Comparison of ENCODE assay signal across 21 cellular contexts in the genomic region with DNA sequence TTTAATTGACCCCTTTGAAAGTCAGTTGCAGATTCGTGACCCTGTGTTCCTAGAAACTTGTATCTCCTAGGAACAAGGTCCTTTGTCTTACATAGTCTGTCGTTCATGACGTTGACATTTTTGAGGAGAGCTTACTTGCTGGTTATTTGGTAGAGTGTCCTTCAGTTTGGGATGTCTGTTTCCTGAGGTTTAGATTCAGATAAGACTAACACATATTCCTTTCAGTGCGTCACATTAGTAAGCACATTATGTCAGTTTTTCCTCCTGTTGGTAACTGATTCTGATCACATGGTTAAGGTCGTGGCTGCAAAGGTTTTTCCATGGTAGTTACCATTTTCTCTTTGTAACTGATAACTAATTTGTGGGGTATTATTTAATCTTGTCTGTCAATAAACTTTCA.
"Had no signal": no experiment of that assay in that cellular context is flagged by ENCODE, and none has a peak within 500 bp of the region (broad histone marks: within the 10 kb centered on the region; RNA-seq: fewer than 3 reads in every experiment).

No MANE protein-coding gene starts in this region.

- H3K4me3 Mint-ChIP-seq: activated CD8-positive, alpha-beta memory T cell treated with anti-CD3 and anti-CD28 coated beads, Interleukin-2, amount 10 ng/mL, durations not matched to agents 7 days and 5 days; activated naive CD4-positive, alpha-beta T cell treated with anti-CD3 and anti-CD28 coated beads, Interleukin-2, amount 10 ng/mL, durations not matched to agents 7 days and 5 days; activated T-cell treated with anti-CD3 and anti-CD28 coated beads, Interleukin-2, amount 50 U/mL, for 4 hours; activated T-helper 17 cell treated with anti-CD3 and anti-CD28 coated beads, Interleukin-2, amount 50 U/mL, for 72 hours; T-helper 17 cell had no signal

- H3K27me3 Mint-ChIP-seq: activated CD8-positive, alpha-beta memory T cell treated with anti-CD3 and anti-CD28 coated beads, Interleukin-2, amount 10 ng/mL, durations not matched to agents 7 days and 5 days; activated naive CD4-positive, alpha-beta T cell treated with anti-CD3 and anti-CD28 coated beads, Interleukin-2, amount 10 ng/mL, durations not matched to agents 7 days and 5 days; activated T-helper 17 cell treated with anti-CD3 and anti-CD28 coated beads, Interleukin-2, amount 50 U/mL, for 72 hours; T-helper 17 cell had no signal

- DNase-seq: activated CD4-positive, alpha-beta T cell treated with anti-CD3 and anti-CD28 coated beads for 4 hours; activated CD8-positive, alpha-beta memory T cell treated with anti-CD3 and anti-CD28 coated beads, Interleukin-2, amount 10 ng/mL, durations not matched to agents 7 days and 5 days; activated gamma-delta T cell treated with Interleukin-2 at 50 U/mL for 16 hours; activated naive CD4-positive, alpha-beta T cell treated with anti-CD3 and anti-CD28 coated beads, Interleukin-2, amount 10 ng/mL, durations not matched to agents 7 days and 5 days; activated T-cell treated with anti-CD3 and anti-CD28 coated beads, Interleukin-2, amount 50 U/mL, for 4 hours; brain microvascular endothelial cell; Karpas-422; MM.1S; NCI-H1105; NCI-H1436 treated with DMSO at 0.1 percent for 48 hours; NCI-H187; NCI-H2081 treated with DMSO at 0.1 percent for 48 hours; NCI-H446; NCI-H524; PC-9; SHP77 treated with DMSO at 0.1 percent for 48 hours; T-helper 17 cell; T-helper 9 cell; WERI-Rb-1 had no signal

- H3K27ac Mint-ChIP-seq: activated CD8-positive, alpha-beta memory T cell treated with anti-CD3 and anti-CD28 coated beads, Interleukin-2, amount 10 ng/mL, durations not matched to agents 7 days and 5 days; activated naive CD4-positive, alpha-beta T cell treated with anti-CD3 and anti-CD28 coated beads, Interleukin-2, amount 10 ng/mL, durations not matched to agents 7 days and 5 days; activated T-helper 17 cell treated with anti-CD3 and anti-CD28 coated beads, Interleukin-2, amount 50 U/mL, for 72 hours; T-helper 17 cell had no signal

- ATAC-seq: activated CD4-positive, CD25-positive, alpha-beta regulatory T cell treated with anti-CD3 and anti-CD28 coated beads, Interleukin-2, amount 50 U/mL, for 24 hours; activated CD8-positive, alpha-beta memory T cell treated with anti-CD3 and anti-CD28 coated beads, Interleukin-2, amount 10 ng/mL, durations not matched to agents 7 days and 5 days; activated T-cell treated with anti-CD3 and anti-CD28 coated beads, Interleukin-2, amount 50 U/mL, for 4 hours; activated T-helper 17 cell treated with anti-CD3 and anti-CD28 coated beads, Interleukin-2, amount 50 U/mL, for 72 hours; T-helper 17 cell had no signal

- H3K4me1 Mint-ChIP-seq: activated CD8-positive, alpha-beta memory T cell treated with anti-CD3 and anti-CD28 coated beads, Interleukin-2, amount 10 ng/mL, durations not matched to agents 7 days and 5 days; activated naive CD4-positive, alpha-beta T cell treated with anti-CD3 and anti-CD28 coated beads, Interleukin-2, amount 10 ng/mL, durations not matched to agents 7 days and 5 days; T-helper 17 cell had no signal

- H3K9me3 Mint-ChIP-seq: activated naive CD4-positive, alpha-beta T cell treated with anti-CD3 and anti-CD28 coated beads, Interleukin-2, amount 10 ng/mL, durations not matched to agents 7 days and 5 days; activated T-cell treated with anti-CD3 and anti-CD28 coated beads, Interleukin-2, amount 50 U/mL, for 4 hours; activated T-helper 17 cell treated with anti-CD3 and anti-CD28 coated beads, Interleukin-2, amount 50 U/mL, for 72 hours had no signal
